Comparison of ENCODE assay signal across 8 cellular contexts in genomic region chr16:30069575-30070462, GRCh38. TPM values are rescaled to one million over a fixed set of nuclear protein-coding genes. Genes with fewer than 3 reads are reported as not detected.
DNase-seq lines count a peak whose midpoint lies in the region; ATAC-seq and TF ChIP-seq lines count a peak whose summit lies in the region.

No MANE protein-coding gene starts in this region.

- H3K9me3 Mint-ChIP-seq in IgD-negative memory B cell (no peaks in the 10 kb centered on the region), nephron progenitor cell (no peaks in the 10 kb centered on the region)

- no peak for ATAC-seq in HG02938 (IDR thresholded peaks at IDR 0.05; ENCODE audit: unreplicated experiment)
- no peak for ATAC-seq in HG02678 (IDR thresholded peaks at IDR 0.05; ENCODE audit: unreplicated experiment)

- H3K4me3 ChIP-seq in AG10803 (ENCODE audit: low read length) (peak overlapping the region; percentile 41), cardiac fibroblast (replicated peaks in 1 of 2; ENCODE audit: low read depth in 2 of 2, low read length in 2 of 2) (peak overlapping the region; percentile 25 to 41)

- H3K27ac Mint-ChIP-seq in IgD-negative memory B cell (peak overlapping the region; percentile 22 to 67 (median 67)), nephron progenitor cell (peak overlapping the region; percentile 93)

- H3K36me3 Mint-ChIP-seq in IgD-negative memory B cell (peaks cover 2% of the 10 kb centered on the region), nephron progenitor cell (ENCODE audit: low read depth) (peaks cover 66% of the 10 kb centered on the region)

- H3K4me3 Mint-ChIP-seq in IgD-negative memory B cell (peak overlapping the region in 2 of 4 donors; percentile 39 to 69), nephron progenitor cell (peak overlapping the region; percentile 68)

- H3K27me3 Mint-ChIP-seq in IgD-negative memory B cell (no peaks in the 10 kb centered on the region), nephron progenitor cell (ENCODE audit: low read depth, poor library complexity) (no peaks in the 10 kb centered on the region)

- TF ChIP-seq CTCF in AG10803 (conservative IDR thresholded peaks at IDR 0.05; ENCODE audit: low read length) (no peak), cardiac fibroblast (IDR thresholded peaks at IDR 0.05; ENCODE audit: low read depth, low read length) (no peak), nephron progenitor cell (IDR thresholded peaks at IDR 0.05) (no peak)

- DNase-seq in AG10803 (ENCODE audit: low read depth) (no peak), cardiac fibroblast (ENCODE audit: low read depth in 2 of 2) (peak; percentile 25 to 44), nephron progenitor cell (no peak), G401 (ENCODE audit: low spot score) (no peak), DMS 273 treated with DMSO at 0.1 percent for 48 hours (lab: John Stamatoyannopoulos, UW) (no peak)

- in situ Hi-C loops in G401 (cut with HindIII; ENCODE audit: low sequenced_read_pairs), result no loop called here

- H3K4me1 Mint-ChIP-seq in IgD-negative memory B cell (peaks cover 16% of the 10 kb centered on the region in 3 donors), nephron progenitor cell (peaks cover 39% of the 10 kb centered on the region)

RNA-seq across cellular contexts. Expression of gene ALDOA, which starts 4.3 kb away (rescaled TPM):
- 884 TPM for polyA plus RNA-seq in IgD-negative memory B cell
- total RNA-seq in G401 (2014; rRNA removed; shearing (Covaris generic)), result 432 and 515 TPM in 2 replicates

RNA-seq across cellular contexts. Expression of gene PPP4C, which starts 6.0 kb away (rescaled TPM):
- 187 TPM for polyA plus RNA-seq in IgD-negative memory B cell
- total RNA-seq in G401 (2014; rRNA removed; shearing (Covaris generic)), result 225 and 232 TPM in 2 replicates

RNA-seq across cellular contexts. Expression of gene TBX6, which starts 21.9 kb away (rescaled TPM):
- not detected for polyA plus RNA-seq in IgD-negative memory B cell
- total RNA-seq in G401 (2014; rRNA removed; shearing (Covaris generic)), result not detected in 2 replicates

RNA-seq across cellular contexts. Expression of gene YPEL3, which starts 26.2 kb away (rescaled TPM):
- polyA plus RNA-seq in IgD-negative memory B cell, result 362 TPM
- not detected in 2 replicates for total RNA-seq in G401 (2014; rRNA removed; shearing (Covaris generic))

RNA-seq across cellular contexts. Expression of gene TLCD3B, which starts 38.7 kb away (rescaled TPM):
- not detected for polyA plus RNA-seq in IgD-negative memory B cell
- total RNA-seq in G401 (2014; rRNA removed; shearing (Covaris generic)), result 1.3 TPM in 1 of 2 replicates, not detected in the other

Comparison
In these comparisons a context has a peak if more than half of its experiments do, and no peak if none do; other contexts are left out.
1. DNase-seq: peak in cardiac fibroblast (2 of 2); none in AG10803 (single experiment), nephron progenitor cell (single experiment), G401 (single experiment) and DMS 273 treated with DMSO at 0.1 percent for 48 hours (single experiment).